Comparison of ENCODE assay signal across 18 cellular contexts in the genomic region with DNA sequence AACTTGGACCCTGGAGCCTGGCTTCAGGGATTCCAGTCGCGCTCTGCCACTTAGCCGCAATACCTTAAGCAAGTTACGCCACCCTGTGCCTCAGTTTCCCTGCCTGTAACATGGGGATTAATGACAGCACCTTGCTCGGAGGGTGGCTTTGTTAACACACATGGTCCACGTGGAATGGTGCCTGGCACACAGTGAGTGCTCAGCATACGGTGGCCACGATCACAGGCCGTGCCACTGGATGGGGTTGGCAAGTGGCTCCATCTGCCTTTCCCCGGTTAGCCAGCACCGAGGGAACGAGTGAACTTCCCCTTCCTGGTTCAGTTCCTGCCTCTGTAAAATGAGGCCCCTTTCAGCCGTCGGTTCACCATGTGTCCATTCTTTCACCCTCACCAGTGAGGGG. TPM values are rescaled to one million over a fixed set of nuclear protein-coding genes. Genes with fewer than 3 reads are reported as not detected.
A peak's percentile ranks its signal among the peaks of the same experiment; 100 is the strongest.
DNase-seq lines count a peak whose midpoint lies in the region; ATAC-seq, FAIRE-seq and TF ChIP-seq lines count a peak whose summit lies in the region.
"Had no signal": no experiment of that assay in that cellular context is flagged by ENCODE, and none has a peak within 500 bp of the region (broad histone marks: within the 10 kb centered on the region; RNA-seq: fewer than 3 reads in every experiment).

No MANE protein-coding gene starts in this region.

- no peak for TF ChIP-seq CTCF in Calu3 (IDR thresholded peaks at IDR 0.05; ENCODE audit: unreplicated experiment)
- TF ChIP-seq CTCF in IMR-90 (conservative IDR thresholded peaks at IDR 0.05; ENCODE audit: low read depth, low read length): no peak
- no peak for TF ChIP-seq CTCF in K562 (IDR thresholded peaks at IDR 0.05 in 2 of 3, conservative IDR thresholded peaks at IDR 0.05 in 1 of 3; ENCODE audit: insufficient read depth in 2 of 3, low read depth in 1 of 3, low read length in 3 of 3)

- no peaks in the 10 kb centered on the region for H3K79me2 ChIP-seq in K562 (ENCODE audit: control insufficient read depth, insufficient read depth, low read length)

- in situ Hi-C loops in IMR-90 (cut with MboI; ENCODE audit: low sequenced_read_pairs): no loop called here
- in situ Hi-C loops in K562 (cut with MboI): no loop called here

- H3K79me1 ChIP-seq in IMR-90 (ENCODE audit: low read depth in 1 of 2, low read length in 2 of 2) (peaks cover 0 to 18% of the 10 kb centered on the region in 2 experiments; a peak in 2 of 4 replicates), neuronal stem cell (ENCODE audit: low read depth, low read length) (no peaks in the 10 kb centered on the region)

- H3K14ac ChIP-seq in IMR-90 (replicated peaks; ENCODE audit: low read depth, low read length) (no peak overlapping the region), neuronal stem cell (ENCODE audit: low read length) (no peak overlapping the region)

- dilution Hi-C loops in IMR-90 (cut with HindIII; ENCODE audit: low sequenced_read_pairs, unreplicated experiment): no loop called here

- CTCF ChIA-PET in Calu3 (lab: Charles Lee) (interaction anchor here (0.6 to 1.2 kb wide), 2 partner anchors 89 to 1090 kb away, joined by 3 read pairs; no protein-coding TSS in a partner anchor), IMR-90 (lab: Yijun Ruan, JAX) (no interaction called here), K562 (lab: Yijun Ruan, JAX; ENCODE audit: low intra/inter-chr PET ratio) (no interaction called here)

- FAIRE-seq in K562 (lab: Jason Lieb, UNC): no peak
- FAIRE-seq: D721Med had no signal

- H2AK5ac ChIP-seq in IMR-90 (ENCODE audit: low read depth, low read length): no peak overlapping the region
- H2AK5ac ChIP-seq in neuronal stem cell (ENCODE audit: low read depth, low read length): no peak overlapping the region

- POLR2A ChIA-PET in IMR-90 (lab: Charles Lee; ENCODE audit: unreplicated experiment): no interaction called here
- POLR2A ChIA-PET in K562 (lab: Yijun Ruan, JAX): interaction anchor here (1.5 to 4.2 kb wide), 2 partner anchors 12 to 20 kb away, joined by 3 to 21 read pairs; no protein-coding TSS in a partner anchor

- ATAC-seq in IMR-90 (ENCODE audit: low read depth) (no peak), K562 (no peak), HG03571 (IDR thresholded peaks at IDR 0.05; ENCODE audit: unreplicated experiment) (no peak)
- ATAC-seq: CD8-positive, alpha-beta T cell had no signal

- no peak overlapping the region for H3K18ac ChIP-seq in IMR-90 (ENCODE audit: low read depth, low read length)
- peak overlapping the region; percentile 36 for H3K18ac ChIP-seq in neuronal stem cell (ENCODE audit: low read length)

- TF ChIP-seq POLR2A in IMR-90 (IDR thresholded peaks at IDR 0.05; ENCODE audit: low read depth, low read length): no peak
- TF ChIP-seq POLR2A in K562 (conservative IDR thresholded peaks at IDR 0.05): no peak

- H4K5ac ChIP-seq in IMR-90 (ENCODE audit: low read depth, low read length): no peak overlapping the region

- no peak overlapping the region for H3K4me2 ChIP-seq in IMR-90 (ENCODE audit: low read depth, low read length)
- no peak overlapping the region for H3K4me2 ChIP-seq in K562 (ENCODE audit: insufficient read depth, low read length)
- no peak overlapping the region for H3K4me2 ChIP-seq in neuronal stem cell (ENCODE audit: insufficient read depth, low read length, poor library complexity, severe bottlenecking)

- 97% methylated on average over 5 of the region's 14 CpGs; no CpG with 5 or more reads in 1 of the 2 experiments for WGBS in IMR-90 (ENCODE audit: extremely low coverage in 2 of 2, insufficient read length in 1 of 2), 2 experiments
- 64% methylated on average over 14 of the region's 14 CpGs for WGBS in K562 (ENCODE audit: insufficient coverage, low coverage, missing lambda C conversion rate)
- no CpG with 5 or more reads among the region's 14 CpGs for WGBS in neuronal stem cell (ENCODE audit: extremely low coverage in 2 of 2, insufficient read length in 2 of 2, insufficient replicate concordance in 1 of 2), 2 donors

- H3K36me3 Mint-ChIP-seq in Calu3 (ENCODE audit: insufficient read depth, unreplicated experiment): peaks cover 91% of the 10 kb centered on the region
- H3K36me3 Mint-ChIP-seq: CD8-positive, alpha-beta T cell had no signal

- H4K20me1 ChIP-seq in IMR-90 (ENCODE audit: insufficient read depth, low read length): no peaks in the 10 kb centered on the region
- H4K20me1 ChIP-seq in K562 (replicated peaks; ENCODE audit: control insufficient read depth, insufficient read depth, low read length): no peaks in the 10 kb centered on the region; the same call in 1 of the 2 replicates
- H4K20me1 ChIP-seq: BLaER1 treated with 17β-estradiol and CSF1 and Interleukin-3, amounts not matched to agents 10 nM and 100 nM had no signal

- H3K4me3 Mint-ChIP-seq in Calu3 (ENCODE audit: low read depth, unreplicated experiment): no peak overlapping the region
- H3K4me3 Mint-ChIP-seq: CD8-positive, alpha-beta T cell had no signal

- no peak for TF ChIP-seq EP300 in K562 (IDR thresholded peaks at IDR 0.05; ENCODE audit: low read length)

- intact Hi-C loops in Calu3 (cut with micrococcal nuclease; ENCODE audit: unreplicated experiment) (no loop called here), IMR-90 (cut with micrococcal nuclease) (no loop called here), K562 (cut with micrococcal nuclease) (no loop called here)

- no peak overlapping the region for H3K56ac ChIP-seq in IMR-90 (ENCODE audit: extremely low read depth, insufficient read depth, low read length)

- H4K91ac ChIP-seq in IMR-90 (ENCODE audit: insufficient read depth, low read depth, low read length) (no peak overlapping the region), neuronal stem cell (ENCODE audit: low read depth, low read length, poor library complexity) (no peak overlapping the region)

- H3K9me1 ChIP-seq in IMR-90 (ENCODE audit: insufficient read depth, low read length) (peaks cover 20% of the 10 kb centered on the region), K562 (ENCODE audit: control insufficient read depth, insufficient read depth, low read length) (no peaks in the 10 kb centered on the region)

- H3K23ac ChIP-seq in IMR-90 (ENCODE audit: low read depth, low read length): no peak overlapping the region
- no peak overlapping the region for H3K23ac ChIP-seq in neuronal stem cell (ENCODE audit: low read depth, low read length, poor library complexity)

- H3K9ac ChIP-seq in IMR-90 (ENCODE audit: low read depth, low read length) (no peak overlapping the region), K562 (ENCODE audit: insufficient read depth in 1 of 2, low read depth in 2 of 2, low read length in 2 of 2) (peak overlapping the region in 1 of 2 experiments; percentile 74; a peak in 1 of 4 replicates), neuronal stem cell (ENCODE audit: low read depth, low read length, poor library complexity) (no peak overlapping the region)
- H3K9ac ChIP-seq: BLaER1 treated with 17β-estradiol and CSF1 and Interleukin-3, amounts not matched to agents 10 nM and 100 nM had no signal

- H3K27me3 Mint-ChIP-seq in Calu3 (ENCODE audit: unreplicated experiment): no peaks in the 10 kb centered on the region

- no TSS peak for BruUV-seq in Calu3 (replicated peaks; lab: Mats Ljungman, UMichigan)
- no TSS peak for BruUV-seq in IMR-90 (replicated peaks; lab: Mats Ljungman, UMichigan)
- BruUV-seq in K562 (replicated peaks; lab: Mats Ljungman, UMichigan): no TSS peak

- H3K27ac Mint-ChIP-seq in Calu3 (ENCODE audit: unreplicated experiment): peak overlapping the region; percentile 61
- H3K27ac Mint-ChIP-seq: CD8-positive, alpha-beta T cell had no signal

- no peaks in the 10 kb centered on the region for H3K9me3 Mint-ChIP-seq in Calu3 (ENCODE audit: low read depth, unreplicated experiment)
- H3K9me3 Mint-ChIP-seq: CD8-positive, alpha-beta T cell had no signal

- H2BK15ac ChIP-seq in IMR-90 (ENCODE audit: low read depth, low read length): no peak overlapping the region
- H2BK15ac ChIP-seq in neuronal stem cell (ENCODE audit: low read length): no peak overlapping the region

- H2BK120ac ChIP-seq in IMR-90 (ENCODE audit: low read depth, low read length) (no peak overlapping the region), neuronal stem cell (ENCODE audit: low read depth, low read length) (no peak overlapping the region)

- H3K36me3 ChIP-seq in IMR-90 (ENCODE audit: control insufficient read depth, insufficient read depth, low read length) (peaks cover 2% of the 10 kb centered on the region; the same call in 1 of the 2 replicates), K562 (ENCODE audit: control insufficient read depth, insufficient read depth, low read length) (no peaks in the 10 kb centered on the region), neuronal stem cell (replicated peaks in 1 of 2; ENCODE audit: control insufficient read depth in 2 of 2, insufficient read depth in 2 of 2, low read length in 2 of 2) (no peaks in the 10 kb centered on the region)
- H3K36me3 ChIP-seq: BLaER1 treated with 17β-estradiol and CSF1 and Interleukin-3, amounts not matched to agents 10 nM and 100 nM had no signal

- no peak overlapping the region for H3K4ac ChIP-seq in IMR-90 (ENCODE audit: low read depth, low read length)
- no peak overlapping the region for H3K4ac ChIP-seq in neuronal stem cell (ENCODE audit: low read length)

- H2BK5ac ChIP-seq in IMR-90 (ENCODE audit: low read depth, low read length, poor library complexity, severe bottlenecking): no peak overlapping the region
- H2BK5ac ChIP-seq in neuronal stem cell (ENCODE audit: low read length): peak overlapping the region; percentile 47

- peaks cover 47% of the 10 kb centered on the region for H3K4me1 Mint-ChIP-seq in Calu3 (ENCODE audit: low read depth, unreplicated experiment)

- no peak for TF ChIP-seq RAD21 in IMR-90 (IDR thresholded peaks at IDR 0.05; ENCODE audit: low read length)
- no peak for TF ChIP-seq RAD21 in K562 (CRISPR knock-in tag; conservative IDR thresholded peaks at IDR 0.05 in 1 of 2, IDR thresholded peaks at IDR 0.05 in 1 of 2)

- H3K4me1 ChIP-seq in IMR-90 (ENCODE audit: control insufficient read depth, insufficient read depth, low read length) (peaks cover 11% of the 10 kb centered on the region), K562 (replicated peaks in 1 of 2; ENCODE audit: control insufficient read depth in 2 of 2, insufficient read depth in 2 of 2, low read length in 2 of 2) (peaks cover 12 to 24% of the 10 kb centered on the region in 2 experiments; a peak in 4 of 5 replicates), neuronal stem cell (ENCODE audit: control insufficient read depth in 2 of 2, insufficient read depth in 1 of 2, low read depth in 1 of 2, low read length in 2 of 2) (no peaks in the 10 kb centered on the region)

- H2BK12ac ChIP-seq in neuronal stem cell (ENCODE audit: low read length): no peak overlapping the region

- H3K4me3 ChIP-seq in IMR-90 (ENCODE audit: insufficient read depth, low read depth, low read length) (no peak overlapping the region), K562 (no peak overlapping the region), neuronal stem cell (ENCODE audit: low read length in 2 of 2) (no peak overlapping the region)
- H3K4me3 ChIP-seq: BLaER1 treated with 17β-estradiol and CSF1 and Interleukin-3, amounts not matched to agents 10 nM and 100 nM had no signal

- H4K8ac ChIP-seq in IMR-90 (ENCODE audit: low read depth in 2 of 2, low read length in 2 of 2): no peak overlapping the region
- no peak overlapping the region for H4K8ac ChIP-seq in neuronal stem cell (ENCODE audit: low read depth, low read length)

- H2AFZ ChIP-seq in IMR-90 (replicated peaks; ENCODE audit: low read length, poor library complexity): no peak overlapping the region
- peak overlapping the region; percentile 25; the same call in 1 of the 2 replicates for H2AFZ ChIP-seq in K562 (ENCODE audit: low read depth, low read length)
- H2AFZ ChIP-seq in neuronal stem cell (ENCODE audit: low read length): no peak overlapping the region

- H3K27me3 ChIP-seq in IMR-90 (ENCODE audit: control insufficient read depth, insufficient read depth, low read length): no peaks in the 10 kb centered on the region
- peaks cover 0 to 5% of the 10 kb centered on the region in 2 experiments; a peak in 1 of 5 replicates for H3K27me3 ChIP-seq in K562 (ENCODE audit: control insufficient read depth in 2 of 2, insufficient read depth in 2 of 2, low read length in 2 of 2)
- H3K27me3 ChIP-seq in neuronal stem cell (ENCODE audit: control insufficient read depth in 3 of 3, insufficient read depth in 3 of 3, low read depth in 1 of 3, low read length in 3 of 3): peaks cover 0 to 19% (median 4%) of the 10 kb centered on the region in 3 experiments
- H3K27me3 ChIP-seq: BLaER1 treated with 17β-estradiol and CSF1 and Interleukin-3, amounts not matched to agents 10 nM and 100 nM had no signal

- DNase-seq in Calu3 (no peak), IMR-90 (no peak), K562 (ENCODE audit: extremely low read depth in 1 of 4, low spot score in 3 of 4) (no peak), neuronal stem cell (ENCODE audit: low spot score) (no peak), GF-D8 (lab: John Stamatoyannopoulos, UW) (no peak), T-helper 1 cell (no peak)
- DNase-seq: CD8-positive, alpha-beta T cell; DMS79 treated with DMSO at 0.1 percent for 48 hours; Karpas-422; NCI-H1694 treated with DMSO at 0.1 percent for 48 hours had no signal

- H3K27ac ChIP-seq in IMR-90 (ENCODE audit: insufficient read depth, low read length) (no peak overlapping the region), K562 (ENCODE audit: extremely low read depth, low read depth, low read length) (no peak overlapping the region), neuronal stem cell (replicated peaks; ENCODE audit: low read length) (no peak overlapping the region)

- H3K9me3 ChIP-seq in IMR-90 (ENCODE audit: control insufficient read depth, insufficient read depth, low read length) (no peaks in the 10 kb centered on the region), K562 (replicated peaks; ENCODE audit: control insufficient read depth, insufficient read depth, low read depth, low read length) (no peaks in the 10 kb centered on the region), neuronal stem cell (replicated peaks in 1 of 2; ENCODE audit: control insufficient read depth in 2 of 2, insufficient read depth in 1 of 2, low read depth in 1 of 2, low read length in 2 of 2) (no peaks in the 10 kb centered on the region)
- H3K9me3 ChIP-seq: BLaER1 treated with 17β-estradiol and CSF1 and Interleukin-3, amounts not matched to agents 10 nM and 100 nM had no signal

- H2BK20ac ChIP-seq in IMR-90 (ENCODE audit: low read depth, low read length): no peak overlapping the region

- H2AK9ac ChIP-seq in IMR-90 (replicated peaks; ENCODE audit: low read depth, low read length, poor library complexity): peak overlapping the region; percentile 73

RNA-seq across cellular contexts. Expression of a gene that starts 17.2 kb away (rescaled TPM):
- total RNA-seq in Calu3 (2022) (85.8 and 88.5 TPM in 2 replicates), IMR-90 (2012; rRNA removed) (0.72 and 1.1 TPM in 2 replicates), K562 (2014; rRNA removed) (0.14 and 0.20 TPM in 2 replicates), K562 (2014; rRNA removed; fragmentation: Illumina TruSeq; extraction: Trizol) (0.16 and 0.18 TPM in 2 replicates), K562 (2015; rRNA removed; fragmentation: Illumina TruSeq; extraction: Trizol) (0.08 and 0.11 TPM in 2 replicates), K562 (2021) (0.22 and 0.35 TPM in 2 replicates)
- polyA plus RNA-seq in IMR-90 (2012; rRNA removed) (1.7 and 1.8 TPM in 2 replicates), K562 (2011; rRNA removed) (0.20 and 0.21 TPM in 2 replicates), K562 (2014; fragmentation: Illumina TruSeq; extraction: Trizol) (0.10 TPM in 2 replicates), K562 (2014; fragmentation: Nextera tagmentation; extraction: Ambion mirVana) (under 1 TPM; 0.06 to 0.08 TPM), K562 (2014; rRNA removed) (0.16 and 0.26 TPM in 2 replicates)
- 1.6 and 1.7 TPM in 2 replicates for polyA plus RNA-seq in IMR-90 (2012; cell fraction: cytosol; rRNA removed)
- polyA plus RNA-seq in IMR-90 (2012; cell fraction: nucleus; rRNA removed; ENCODE audit: low replicate concordance): 3.0 and 3.3 TPM in 2 replicates
- 1.0 and 1.2 TPM in 2 replicates for total RNA-seq in K562 (2011; cell fraction: chromatin; rRNA removed; ENCODE audit: low replicate concordance)
- 0.53 and 1.0 TPM in 2 replicates for total RNA-seq in K562 (2011; cell fraction: nucleolus; rRNA removed)
- 1.0 and 2.0 TPM in 2 replicates for total RNA-seq in K562 (2011; cell fraction: nucleoplasm; rRNA removed)
- polyA plus RNA-seq in K562 (2011; cell fraction: cytosol; rRNA removed): 0.16 and 0.25 TPM in 2 replicates
- polyA plus RNA-seq in K562 (2011; cell fraction: nucleus; rRNA removed): 0.20 and 0.33 TPM in 2 replicates
- polyA plus RNA-seq in K562 (2012): 0.21 and 0.35 TPM in 2 replicates
- 0.51 and 0.67 TPM in 2 replicates for polyA minus RNA-seq in K562 (2011; rRNA and poly(A)+ RNA removed)
- 0.19 TPM in 1 of 2 replicates, not detected in the other for polyA minus RNA-seq in K562 (2011; cell fraction: cytosol; rRNA and poly(A)+ RNA removed)
- 0.40 and 0.44 TPM in 2 replicates for polyA minus RNA-seq in K562 (2011; cell fraction: nucleus; rRNA and poly(A)+ RNA removed)
- 0.39 TPM for polyA plus RNA-seq in neuronal stem cell (2013, experiment 1 of 2)
- 0.39 TPM for polyA plus RNA-seq in neuronal stem cell (2013, experiment 2 of 2)
- total RNA-seq: H4, HT1080, NCI-H460, SK-MEL-5 had no signal

RNA-seq across cellular contexts. Expression of a gene that starts 47.9 kb away (rescaled TPM):
- total RNA-seq in Calu3 (2022): not detected in 2 replicates
- under 0.01 and 0.18 TPM in 2 replicates for total RNA-seq in IMR-90 (2012; rRNA removed)
- 0.32 and 0.34 TPM in 2 replicates for polyA plus RNA-seq in IMR-90 (2012; rRNA removed)
- 0.50 and 0.60 TPM in 2 replicates for polyA plus RNA-seq in IMR-90 (2012; cell fraction: cytosol; rRNA removed)
- 0.12 and 0.18 TPM in 2 replicates for polyA plus RNA-seq in IMR-90 (2012; cell fraction: nucleus; rRNA removed; ENCODE audit: low replicate concordance)
- total RNA-seq in K562 (2011; cell fraction: chromatin; rRNA removed; ENCODE audit: low replicate concordance): not detected in 2 replicates
- total RNA-seq in K562 (2011; cell fraction: nucleolus; rRNA removed): not detected in 2 replicates
- total RNA-seq in K562 (2011; cell fraction: nucleoplasm; rRNA removed): not detected in 2 replicates
- not detected in 2 replicates for total RNA-seq in K562 (2014; rRNA removed)
- not detected in 2 replicates for total RNA-seq in K562 (2014; rRNA removed; fragmentation: Illumina TruSeq; extraction: Trizol)
- not detected in 2 replicates for total RNA-seq in K562 (2015; rRNA removed; fragmentation: Illumina TruSeq; extraction: Trizol)
- not detected in 2 replicates for total RNA-seq in K562 (2021)
- polyA plus RNA-seq in K562 (2011; rRNA removed): not detected in 2 replicates
- polyA plus RNA-seq in K562 (2011; cell fraction: cytosol; rRNA removed): not detected in 2 replicates
- polyA plus RNA-seq in K562 (2011; cell fraction: nucleus; rRNA removed): not detected in 2 replicates
- not detected in 2 replicates for polyA plus RNA-seq in K562 (2012)
- polyA plus RNA-seq in K562 (2014; fragmentation: Illumina TruSeq; extraction: Trizol): not detected in 2 replicates
- polyA plus RNA-seq in K562 (2014; fragmentation: Nextera tagmentation; extraction: Ambion mirVana): not detected
- not detected in 2 replicates for polyA plus RNA-seq in K562 (2014; rRNA removed)
- polyA minus RNA-seq in K562 (2011; rRNA and poly(A)+ RNA removed): not detected in 2 replicates
- polyA minus RNA-seq in K562 (2011; cell fraction: cytosol; rRNA and poly(A)+ RNA removed): not detected in 2 replicates
- not detected in 2 replicates for polyA minus RNA-seq in K562 (2011; cell fraction: nucleus; rRNA and poly(A)+ RNA removed)
- 2.2 TPM for polyA plus RNA-seq in neuronal stem cell (2013, experiment 1 of 2)
- polyA plus RNA-seq in neuronal stem cell (2013, experiment 2 of 2): 2.8 TPM
- total RNA-seq: CD8-positive, alpha-beta T cell; H4; HT1080; MCF 10A; NCI-H460; SK-MEL-5 had no signal

Comparison
In these comparisons a context has a peak if more than half of its experiments do, and no peak if none do; other contexts are left out.
1. RNA of a gene that starts 17.2 kb away (total RNA-seq): 85.8 to 88.5 TPM in Calu3; 0.72 to 1.1 TPM in IMR-90 and 0.08 to 2.0 TPM in K562; every median in the first group is over 10 times any median in the second.